ENCODE assay signal across 8 cellular contexts in the genomic region with DNA sequence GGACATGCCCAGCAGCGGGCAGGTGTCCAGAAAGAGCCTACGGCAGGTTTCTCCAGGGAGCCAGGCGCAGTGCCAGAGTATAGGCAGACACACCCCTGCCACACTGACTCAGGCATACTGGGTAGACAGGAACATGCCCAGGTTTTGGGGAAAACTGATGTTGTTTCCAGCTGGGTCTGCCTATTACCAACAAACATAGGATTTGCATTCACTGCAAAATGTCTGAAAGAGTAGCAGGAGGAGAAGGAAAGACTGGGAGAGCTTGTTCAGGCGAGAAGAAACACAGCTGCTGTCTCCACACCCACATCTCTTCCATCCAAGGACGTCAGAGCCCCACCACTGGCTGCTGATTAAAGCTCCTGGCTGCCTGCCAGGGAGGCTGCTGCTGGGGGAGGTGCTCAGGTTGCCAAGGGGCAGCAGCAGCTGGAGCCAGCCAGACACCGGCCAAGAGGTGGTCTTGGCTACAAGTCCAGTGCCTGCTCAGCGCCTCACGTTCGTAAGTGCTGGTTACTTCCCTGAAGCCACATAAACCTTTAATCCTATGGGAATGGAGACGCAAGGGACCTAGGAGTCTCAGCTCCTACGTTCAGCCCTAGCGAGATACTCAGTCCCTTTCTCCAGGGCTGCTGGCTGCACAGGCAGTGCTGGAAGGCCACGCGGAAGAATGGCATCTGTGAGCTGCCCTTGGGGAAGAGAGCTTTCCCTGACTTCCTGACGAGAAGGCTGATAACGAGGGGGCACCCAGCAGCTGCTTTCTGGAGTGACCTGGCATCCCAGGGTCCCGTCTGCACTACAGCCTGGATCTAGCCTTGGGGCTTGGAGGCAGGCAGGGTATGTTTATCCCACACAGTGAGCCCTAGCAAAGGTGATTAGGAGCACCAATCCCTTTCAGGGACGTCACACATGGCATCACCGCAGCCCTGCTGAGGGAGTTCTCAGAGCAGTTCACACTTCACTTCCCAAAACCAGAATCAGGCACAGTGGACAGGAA. TPM values are rescaled to one million over a fixed set of nuclear protein-coding genes. Genes with fewer than 3 reads are reported as not detected.
A peak's percentile ranks its signal among the peaks of the same experiment; 100 is the strongest.
DNase-seq lines count a peak whose midpoint lies in the region; FAIRE-seq and TF ChIP-seq lines count a peak whose summit lies in the region.

No MANE protein-coding gene starts in this region.

- peaks cover 53% of the 10 kb centered on the region for H3K4me1 ChIP-seq in CD8-positive, alpha-beta memory T cell (ENCODE audit: insufficient read depth, low read length)
- H3K4me1 ChIP-seq in kidney (ENCODE audit: control insufficient read depth in 1 of 2, insufficient read depth in 1 of 2, low read depth in 1 of 2, low read length in 2 of 2): peaks cover 17 to 35% of the 10 kb centered on the region in 2 donors

- H3K27ac Mint-ChIP-seq in CD8-positive, alpha-beta memory T cell: peak overlapping the region in 6 of 8 donors; percentile 23 to 77 (median 66)

- H3K4me3 ChIP-seq in CD8-positive, alpha-beta memory T cell (ENCODE audit: low read length): no peak overlapping the region
- no peak overlapping the region for H3K4me3 ChIP-seq in kidney (ENCODE audit: low read length in 2 of 2)

- no peaks in the 10 kb centered on the region for H3K9me3 ChIP-seq in CD8-positive, alpha-beta memory T cell (ENCODE audit: low read length)
- H3K9me3 ChIP-seq in kidney (ENCODE audit: control insufficient read depth in 1 of 2, low read length in 2 of 2): no peaks in the 10 kb centered on the region

- POLR2A ChIA-PET in CD8-positive, alpha-beta memory T cell (lab: Charles Lee): no interaction called here

- H3K4me3 Mint-ChIP-seq in CD8-positive, alpha-beta memory T cell: peak overlapping the region in 1 of 7 donors; percentile 19

- no peaks in the 10 kb centered on the region for H3K9me3 Mint-ChIP-seq in CD8-positive, alpha-beta memory T cell

- H3K27ac ChIP-seq in CD8-positive, alpha-beta memory T cell (ENCODE audit: low read depth, low read length): no peak overlapping the region
- H3K27ac ChIP-seq in caudate nucleus (ENCODE audit: low read depth, low read length) (peak overlapping the region; percentile 42), kidney (ENCODE audit: low read depth in 2 of 2, low read length in 2 of 2) (peak overlapping the region; percentile 59 to 80)

- CTCF ChIA-PET in CD8-positive, alpha-beta memory T cell (lab: Charles Lee): interaction anchor here (0.8 to 2.4 kb wide), 8 partner anchors 10 to 125 kb away, joined by 3 to 11 read pairs (median 3); no protein-coding TSS in a partner anchor

- DNase-seq in CD8-positive, alpha-beta memory T cell: peak in 4 of 5 donors; percentile 37 to 69 (median 44)
- DNase-seq in MV-4-11 (lab: John Stamatoyannopoulos, UW): peak; percentile 36
- DNase-seq in SK-N-DZ (ENCODE audit: low spot score): peak; percentile 85
- peak in 45 of 61 donors; percentile 14 to 83 (median 44) for DNase-seq in caudate nucleus (lab: John Stamatoyannopoulos, UW)
- DNase-seq in kidney: peak; percentile 94
- DNase-seq in stimulated activated CD4-positive, alpha-beta T cell treated with anti-CD3 and anti-CD28 coated beads, Interleukin-2, amount 100 ng/mL, for 24 hours: peak; percentile 40 to 43
- no peak for DNase-seq in GM20000 (ENCODE audit: low spot score)
- no peak for DNase-seq in activated CD4-positive, CD25-positive, alpha-beta regulatory T cell treated with anti-CD3 and anti-CD28 coated beads, Interleukin-2, amount 50 U/mL, for 72 hours

- H3K27me3 Mint-ChIP-seq in CD8-positive, alpha-beta memory T cell: peaks cover 4 to 7% of the 10 kb centered on the region in 2 donors

- H3K36me3 Mint-ChIP-seq in CD8-positive, alpha-beta memory T cell: no peaks in the 10 kb centered on the region

- H3K27me3 ChIP-seq in CD8-positive, alpha-beta memory T cell (ENCODE audit: insufficient read depth, low read length, poor library complexity, severe bottlenecking): no peaks in the 10 kb centered on the region

- no peak for FAIRE-seq in kidney (lab: Jason Lieb, UNC)

- H3K36me3 ChIP-seq in CD8-positive, alpha-beta memory T cell (ENCODE audit: insufficient read depth, low read length): no peaks in the 10 kb centered on the region
- H3K36me3 ChIP-seq in kidney (ENCODE audit: control insufficient read depth in 1 of 2, insufficient read depth in 2 of 2, low read length in 2 of 2): no peaks in the 10 kb centered on the region

- TF ChIP-seq CTCF in kidney (IDR thresholded peaks at IDR 0.05; ENCODE audit: borderline replicate concordance, extremely low read depth, insufficient read depth) (no peak), GM20000 (IDR thresholded peaks at IDR 0.05; ENCODE audit: extremely low read depth, missing control alignments) (no peak)

- H3K9ac ChIP-seq in kidney (ENCODE audit: low read length in 2 of 2): peak overlapping the region in 1 of 2 donors; percentile 46

- peaks cover 63 to 69% (median 67%) of the 10 kb centered on the region in 3 donors for H3K4me1 Mint-ChIP-seq in CD8-positive, alpha-beta memory T cell

- intact Hi-C loops in kidney (cut with DNase I): no loop called here

RNA-seq across cellular contexts. Expression of gene PLEKHG3, which starts 58.1 kb away (rescaled TPM):
- 1 to 10 TPM; 4.9 to 5.0 TPM for total RNA-seq in CD8-positive, alpha-beta memory T cell
- polyA plus RNA-seq in CD8-positive, alpha-beta memory T cell: 61.1 TPM
- polyA plus RNA-seq in SK-N-DZ (2014; cell fraction: cytosol; rRNA removed): 10.4 and 13.9 TPM in 2 replicates
- 24.4 TPM in 2 replicates for polyA plus RNA-seq in SK-N-DZ (2014; cell fraction: nucleus; rRNA removed)
- total RNA-seq in kidney: 127 TPM
- polyA plus RNA-seq in kidney (ENCODE audit: insufficient read depth, low read depth, low replicate concordance): 51.9 TPM

Comparison
In these comparisons a context has a peak if more than half of its experiments do, and no peak if none do; other contexts are left out.
1. DNase-seq: peak in CD8-positive, alpha-beta memory T cell (4 of 5), MV-4-11 (single experiment), SK-N-DZ (single experiment), caudate nucleus (45 of 61), kidney (single experiment) and stimulated activated CD4-positive, alpha-beta T cell treated with anti-CD3 and anti-CD28 coated beads, Interleukin-2, amount 100 ng/mL, for 24 hours (2 of 2); none in GM20000 (single experiment) and activated CD4-positive, CD25-positive, alpha-beta regulatory T cell treated with anti-CD3 and anti-CD28 coated beads, Interleukin-2, amount 50 U/mL, for 72 hours (single experiment).
2. RNA of gene PLEKHG3, which starts 58.1 kb away (total RNA-seq): 127 TPM in kidney (single experiment); 4.9 to 5.0 TPM in CD8-positive, alpha-beta memory T cell; every median in the first group is over 10 times any median in the second.